1 cellular context compared by ENCODE assay signal in the genomic region with DNA sequence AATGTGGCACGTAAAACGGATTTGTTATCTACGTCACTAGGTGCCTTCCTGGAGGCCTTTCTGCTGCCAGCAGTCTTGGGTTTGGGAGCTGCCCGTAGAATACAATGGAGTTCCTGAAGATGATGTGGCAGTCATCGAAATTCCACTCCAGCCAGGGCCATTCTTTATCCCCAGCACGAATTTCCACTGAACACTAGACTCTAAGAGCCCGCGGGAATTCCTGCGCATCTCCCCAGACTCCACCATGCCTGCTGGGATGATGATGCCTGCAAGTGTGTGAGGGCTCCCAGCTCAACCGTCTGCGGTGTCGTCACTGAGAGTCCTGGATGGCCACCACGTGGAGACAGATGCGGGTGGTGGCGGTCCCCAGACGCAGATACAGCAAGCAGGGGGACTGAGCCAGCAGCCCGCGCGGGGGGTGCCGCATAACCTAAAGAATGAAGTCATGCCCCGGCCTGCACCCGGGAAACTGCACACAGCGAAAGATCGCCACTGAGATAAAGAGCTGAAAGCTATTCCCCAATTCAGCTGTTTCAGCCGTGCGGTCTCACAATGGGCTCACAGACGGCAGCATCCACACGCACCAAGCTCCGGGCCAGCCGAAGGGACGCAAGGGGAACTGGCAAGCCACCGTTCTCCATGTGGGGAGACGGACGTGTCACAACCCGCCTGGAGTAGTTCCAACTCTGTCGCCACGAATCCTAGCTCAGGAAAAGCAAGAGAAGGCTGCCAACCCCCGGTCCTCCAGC.
TF ChIP-seq lines count a peak whose summit lies in the region.

No MANE protein-coding gene starts in this region.

TF ChIP-seq in GM23338, 12 proteins besides CTCF, POLR2A, EP300 and RAD21:
- TF ChIP-seq ZNF114 (CRISPR knock-in tag; IDR thresholded peaks at IDR 0.05) (no peak), NANOG (IDR thresholded peaks at IDR 0.05; ENCODE audit: borderline replicate concordance) (no peak), ZNF331 (CRISPR knock-in tag; IDR thresholded peaks at IDR 0.05; ENCODE audit: low read depth) (no peak)
- TF ChIP-seq, protein P1, sequence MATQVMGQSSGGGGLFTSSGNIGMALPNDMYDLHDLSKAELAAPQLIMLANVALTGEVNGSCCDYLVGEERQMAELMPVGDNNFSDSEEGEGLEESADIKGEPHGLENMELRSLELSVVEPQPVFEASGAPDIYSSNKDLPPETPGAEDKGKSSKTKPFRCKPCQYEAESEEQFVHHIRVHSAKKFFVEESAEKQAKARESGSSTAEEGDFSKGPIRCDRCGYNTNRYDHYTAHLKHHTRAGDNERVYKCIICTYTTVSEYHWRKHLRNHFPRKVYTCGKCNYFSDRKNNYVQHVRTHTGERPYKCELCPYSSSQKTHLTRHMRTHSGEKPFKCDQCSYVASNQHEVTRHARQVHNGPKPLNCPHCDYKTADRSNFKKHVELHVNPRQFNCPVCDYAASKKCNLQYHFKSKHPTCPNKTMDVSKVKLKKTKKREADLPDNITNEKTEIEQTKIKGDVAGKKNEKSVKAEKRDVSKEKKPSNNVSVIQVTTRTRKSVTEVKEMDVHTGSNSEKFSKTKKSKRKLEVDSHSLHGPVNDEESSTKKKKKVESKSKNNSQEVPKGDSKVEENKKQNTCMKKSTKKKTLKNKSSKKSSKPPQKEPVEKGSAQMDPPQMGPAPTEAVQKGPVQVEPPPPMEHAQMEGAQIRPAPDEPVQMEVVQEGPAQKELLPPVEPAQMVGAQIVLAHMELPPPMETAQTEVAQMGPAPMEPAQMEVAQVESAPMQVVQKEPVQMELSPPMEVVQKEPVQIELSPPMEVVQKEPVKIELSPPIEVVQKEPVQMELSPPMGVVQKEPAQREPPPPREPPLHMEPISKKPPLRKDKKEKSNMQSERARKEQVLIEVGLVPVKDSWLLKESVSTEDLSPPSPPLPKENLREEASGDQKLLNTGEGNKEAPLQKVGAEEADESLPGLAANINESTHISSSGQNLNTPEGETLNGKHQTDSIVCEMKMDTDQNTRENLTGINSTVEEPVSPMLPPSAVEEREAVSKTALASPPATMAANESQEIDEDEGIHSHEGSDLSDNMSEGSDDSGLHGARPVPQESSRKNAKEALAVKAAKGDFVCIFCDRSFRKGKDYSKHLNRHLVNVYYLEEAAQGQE (IDR thresholded peaks at IDR 0.05; ENCODE audit: unreplicated experiment), result no peak
- TF ChIP-seq, protein P2, sequence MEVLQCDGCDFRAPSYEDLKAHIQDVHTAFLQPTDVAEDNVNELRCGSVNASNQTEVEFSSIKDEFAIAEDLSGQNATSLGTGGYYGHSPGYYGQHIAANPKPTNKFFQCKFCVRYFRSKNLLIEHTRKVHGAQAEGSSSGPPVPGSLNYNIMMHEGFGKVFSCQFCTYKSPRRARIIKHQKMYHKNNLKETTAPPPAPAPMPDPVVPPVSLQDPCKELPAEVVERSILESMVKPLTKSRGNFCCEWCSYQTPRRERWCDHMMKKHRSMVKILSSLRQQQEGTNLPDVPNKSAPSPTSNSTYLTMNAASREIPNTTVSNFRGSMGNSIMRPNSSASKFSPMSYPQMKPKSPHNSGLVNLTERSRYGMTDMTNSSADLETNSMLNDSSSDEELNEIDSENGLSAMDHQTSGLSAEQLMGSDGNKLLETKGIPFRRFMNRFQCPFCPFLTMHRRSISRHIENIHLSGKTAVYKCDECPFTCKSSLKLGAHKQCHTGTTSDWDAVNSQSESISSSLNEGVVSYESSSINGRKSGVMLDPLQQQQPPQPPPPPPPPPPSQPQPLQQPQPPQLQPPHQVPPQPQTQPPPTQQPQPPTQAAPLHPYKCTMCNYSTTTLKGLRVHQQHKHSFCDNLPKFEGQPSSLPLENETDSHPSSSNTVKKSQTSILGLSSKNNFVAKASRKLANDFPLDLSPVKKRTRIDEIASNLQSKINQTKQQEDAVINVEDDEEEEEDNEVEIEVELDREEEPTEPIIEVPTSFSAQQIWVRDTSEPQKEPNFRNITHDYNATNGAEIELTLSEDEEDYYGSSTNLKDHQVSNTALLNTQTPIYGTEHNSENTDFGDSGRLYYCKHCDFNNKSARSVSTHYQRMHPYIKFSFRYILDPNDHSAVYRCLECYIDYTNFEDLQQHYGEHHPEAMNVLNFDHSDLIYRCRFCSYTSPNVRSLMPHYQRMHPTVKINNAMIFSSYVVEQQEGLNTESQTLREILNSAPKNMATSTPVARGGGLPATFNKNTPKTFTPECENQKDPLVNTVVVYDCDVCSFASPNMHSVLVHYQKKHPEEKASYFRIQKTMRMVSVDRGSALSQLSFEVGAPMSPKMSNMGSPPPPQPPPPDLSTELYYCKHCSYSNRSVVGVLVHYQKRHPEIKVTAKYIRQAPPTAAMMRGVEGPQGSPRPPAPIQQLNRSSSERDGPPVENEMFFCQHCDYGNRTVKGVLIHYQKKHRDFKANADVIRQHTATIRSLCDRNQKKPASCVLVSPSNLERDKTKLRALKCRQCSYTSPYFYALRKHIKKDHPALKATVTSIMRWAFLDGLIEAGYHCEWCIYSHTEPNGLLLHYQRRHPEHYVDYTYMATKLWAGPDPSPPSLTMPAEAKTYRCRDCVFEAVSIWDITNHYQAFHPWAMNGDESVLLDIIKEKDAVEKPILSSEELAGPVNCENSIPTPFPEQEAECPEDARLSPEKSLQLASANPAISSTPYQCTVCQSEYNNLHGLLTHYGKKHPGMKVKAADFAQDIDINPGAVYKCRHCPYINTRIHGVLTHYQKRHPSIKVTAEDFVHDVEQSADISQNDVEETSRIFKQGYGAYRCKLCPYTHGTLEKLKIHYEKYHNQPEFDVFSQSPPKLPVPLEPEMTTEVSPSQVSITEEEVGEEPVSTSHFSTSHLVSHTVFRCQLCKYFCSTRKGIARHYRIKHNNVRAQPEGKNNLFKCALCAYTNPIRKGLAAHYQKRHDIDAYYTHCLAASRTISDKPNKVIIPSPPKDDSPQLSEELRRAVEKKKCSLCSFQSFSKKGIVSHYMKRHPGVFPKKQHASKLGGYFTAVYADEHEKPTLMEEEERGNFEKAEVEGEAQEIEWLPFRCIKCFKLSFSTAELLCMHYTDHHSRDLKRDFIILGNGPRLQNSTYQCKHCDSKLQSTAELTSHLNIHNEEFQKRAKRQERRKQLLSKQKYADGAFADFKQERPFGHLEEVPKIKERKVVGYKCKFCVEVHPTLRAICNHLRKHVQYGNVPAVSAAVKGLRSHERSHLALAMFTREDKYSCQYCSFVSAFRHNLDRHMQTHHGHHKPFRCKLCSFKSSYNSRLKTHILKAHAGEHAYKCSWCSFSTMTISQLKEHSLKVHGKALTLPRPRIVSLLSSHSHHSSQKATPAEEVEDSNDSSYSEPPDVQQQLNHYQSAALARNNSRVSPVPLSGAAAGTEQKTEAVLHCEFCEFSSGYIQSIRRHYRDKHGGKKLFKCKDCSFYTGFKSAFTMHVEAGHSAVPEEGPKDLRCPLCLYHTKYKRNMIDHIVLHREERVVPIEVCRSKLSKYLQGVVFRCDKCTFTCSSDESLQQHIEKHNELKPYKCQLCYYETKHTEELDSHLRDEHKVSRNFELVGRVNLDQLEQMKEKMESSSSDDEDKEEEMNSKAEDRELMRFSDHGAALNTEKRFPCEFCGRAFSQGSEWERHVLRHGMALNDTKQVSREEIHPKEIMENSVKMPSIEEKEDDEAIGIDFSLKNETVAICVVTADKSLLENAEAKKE (CRISPR knock-in tag; IDR thresholded peaks at IDR 0.05), result no peak
- TF ChIP-seq, protein P3, sequence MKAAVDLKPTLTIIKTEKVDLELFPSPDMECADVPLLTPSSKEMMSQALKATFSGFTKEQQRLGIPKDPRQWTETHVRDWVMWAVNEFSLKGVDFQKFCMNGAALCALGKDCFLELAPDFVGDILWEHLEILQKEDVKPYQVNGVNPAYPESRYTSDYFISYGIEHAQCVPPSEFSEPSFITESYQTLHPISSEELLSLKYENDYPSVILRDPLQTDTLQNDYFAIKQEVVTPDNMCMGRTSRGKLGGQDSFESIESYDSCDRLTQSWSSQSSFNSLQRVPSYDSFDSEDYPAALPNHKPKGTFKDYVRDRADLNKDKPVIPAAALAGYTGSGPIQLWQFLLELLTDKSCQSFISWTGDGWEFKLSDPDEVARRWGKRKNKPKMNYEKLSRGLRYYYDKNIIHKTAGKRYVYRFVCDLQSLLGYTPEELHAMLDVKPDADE (IDR thresholded peaks at IDR 0.05), result no peak
